2 cellular contexts compared by ENCODE assay signal in the genomic region with DNA sequence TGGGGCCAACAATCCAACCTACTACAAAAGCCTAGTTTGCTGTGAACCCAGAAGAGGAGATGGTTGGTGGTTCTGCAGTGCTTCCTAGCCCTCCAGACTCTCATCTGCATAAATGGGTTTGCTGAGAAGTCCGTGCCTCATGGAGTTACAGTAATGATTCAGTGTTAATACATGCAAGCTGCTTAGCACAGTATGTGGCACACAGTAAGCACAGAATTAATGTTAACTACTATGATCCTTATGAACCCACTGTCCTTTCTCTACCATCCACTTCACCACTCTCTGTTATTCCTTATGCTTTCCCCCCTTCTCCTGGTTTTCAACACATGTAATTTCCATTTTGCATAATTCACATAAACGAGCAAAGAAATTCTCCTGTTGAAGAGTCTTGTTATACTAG.
TF ChIP-seq lines count a peak whose summit lies in the region.

No MANE protein-coding gene starts in this region.

TF ChIP-seq in A549, 52 proteins besides CTCF, POLR2A, EP300 and RAD21 (continued from another document):
- TF ChIP-seq, protein P1, sequence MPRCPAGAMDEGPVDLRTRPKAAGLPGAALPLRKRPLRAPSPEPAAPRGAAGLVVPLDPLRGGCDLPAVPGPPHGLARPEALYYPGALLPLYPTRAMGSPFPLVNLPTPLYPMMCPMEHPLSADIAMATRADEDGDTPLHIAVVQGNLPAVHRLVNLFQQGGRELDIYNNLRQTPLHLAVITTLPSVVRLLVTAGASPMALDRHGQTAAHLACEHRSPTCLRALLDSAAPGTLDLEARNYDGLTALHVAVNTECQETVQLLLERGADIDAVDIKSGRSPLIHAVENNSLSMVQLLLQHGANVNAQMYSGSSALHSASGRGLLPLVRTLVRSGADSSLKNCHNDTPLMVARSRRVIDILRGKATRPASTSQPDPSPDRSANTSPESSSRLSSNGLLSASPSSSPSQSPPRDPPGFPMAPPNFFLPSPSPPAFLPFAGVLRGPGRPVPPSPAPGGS (IDR thresholded peaks at IDR 0.05) = no peak
- TF ChIP-seq HEYL (CRISPR knock-in tag; IDR thresholded peaks at IDR 0.05) (no peak), RNF2 (IDR thresholded peaks at IDR 0.05; ENCODE audit: borderline replicate concordance, low read depth) (no peak), EHF (CRISPR knock-in tag; IDR thresholded peaks at IDR 0.05) (no peak), NPAS2 (CRISPR knock-in tag; IDR thresholded peaks at IDR 0.05; ENCODE audit: borderline replicate concordance) (no peak)

TF ChIP-seq in HCT116, 20 proteins besides CTCF, POLR2A, EP300 and RAD21 (continued from another document):
- TF ChIP-seq, protein P2, sequence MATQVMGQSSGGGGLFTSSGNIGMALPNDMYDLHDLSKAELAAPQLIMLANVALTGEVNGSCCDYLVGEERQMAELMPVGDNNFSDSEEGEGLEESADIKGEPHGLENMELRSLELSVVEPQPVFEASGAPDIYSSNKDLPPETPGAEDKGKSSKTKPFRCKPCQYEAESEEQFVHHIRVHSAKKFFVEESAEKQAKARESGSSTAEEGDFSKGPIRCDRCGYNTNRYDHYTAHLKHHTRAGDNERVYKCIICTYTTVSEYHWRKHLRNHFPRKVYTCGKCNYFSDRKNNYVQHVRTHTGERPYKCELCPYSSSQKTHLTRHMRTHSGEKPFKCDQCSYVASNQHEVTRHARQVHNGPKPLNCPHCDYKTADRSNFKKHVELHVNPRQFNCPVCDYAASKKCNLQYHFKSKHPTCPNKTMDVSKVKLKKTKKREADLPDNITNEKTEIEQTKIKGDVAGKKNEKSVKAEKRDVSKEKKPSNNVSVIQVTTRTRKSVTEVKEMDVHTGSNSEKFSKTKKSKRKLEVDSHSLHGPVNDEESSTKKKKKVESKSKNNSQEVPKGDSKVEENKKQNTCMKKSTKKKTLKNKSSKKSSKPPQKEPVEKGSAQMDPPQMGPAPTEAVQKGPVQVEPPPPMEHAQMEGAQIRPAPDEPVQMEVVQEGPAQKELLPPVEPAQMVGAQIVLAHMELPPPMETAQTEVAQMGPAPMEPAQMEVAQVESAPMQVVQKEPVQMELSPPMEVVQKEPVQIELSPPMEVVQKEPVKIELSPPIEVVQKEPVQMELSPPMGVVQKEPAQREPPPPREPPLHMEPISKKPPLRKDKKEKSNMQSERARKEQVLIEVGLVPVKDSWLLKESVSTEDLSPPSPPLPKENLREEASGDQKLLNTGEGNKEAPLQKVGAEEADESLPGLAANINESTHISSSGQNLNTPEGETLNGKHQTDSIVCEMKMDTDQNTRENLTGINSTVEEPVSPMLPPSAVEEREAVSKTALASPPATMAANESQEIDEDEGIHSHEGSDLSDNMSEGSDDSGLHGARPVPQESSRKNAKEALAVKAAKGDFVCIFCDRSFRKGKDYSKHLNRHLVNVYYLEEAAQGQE (IDR thresholded peaks at IDR 0.05; ENCODE audit: low read depth) = no peak
- TF ChIP-seq EZH2phosphoT487 (IDR thresholded peaks at IDR 0.05; ENCODE audit: borderline replicate concordance) (no peak), SP1 (IDR thresholded peaks at IDR 0.05; ENCODE audit: low read depth) (no peak), JUND (IDR thresholded peaks at IDR 0.05) (no peak), EZH2 (IDR thresholded peaks at IDR 0.05) (no peak), FOSL1 (IDR thresholded peaks at IDR 0.05; ENCODE audit: low read depth) (no peak)
